In genomic region chr11:9711454-9712307, GRCh38 we compare ENCODE assay signal across 25 cellular contexts. TPM values are rescaled to one million over a fixed set of nuclear protein-coding genes. Genes with fewer than 3 reads are reported as not detected.
DNase-seq lines count a peak whose midpoint lies in the region; ATAC-seq and TF ChIP-seq lines count a peak whose summit lies in the region.
"Had no signal": no experiment of that assay in that cellular context is flagged by ENCODE, and none has a peak within 500 bp of the region (broad histone marks: within the 10 kb centered on the region; RNA-seq: fewer than 3 reads in every experiment).

No MANE protein-coding gene starts in this region.

- no peaks in the 10 kb centered on the region for H3K27me3 Mint-ChIP-seq in WTC11 (ENCODE audit: low read depth)
- no peaks in the 10 kb centered on the region for H3K27me3 Mint-ChIP-seq in activated T-helper 1 cell treated with anti-CD3 and anti-CD28 coated beads, Interleukin-12 subunit alpha, Interleukin-12 subunit beta, Interleukin-2, Interleukin-4 antibody, amounts not matched to agents 30 ng/mL and 10 ng/mL and 1 ng/mL, durations not matched to agents 14 hours and 24 hours and 36 hours (ENCODE audit: insufficient read depth)
- H3K27me3 Mint-ChIP-seq: activated CD4-positive, alpha-beta memory T cell treated with anti-CD3 and anti-CD28 coated beads, Interleukin-2, amount 10 ng/mL, durations not matched to agents 7 days and 5 days; activated naive CD8-positive, alpha-beta T cell treated with anti-CD3 and anti-CD28 coated beads for 36 hours; CD4-positive, CD25-positive, alpha-beta regulatory T cell; natural killer cell treated with Interleukin-12 subunit alpha and Interleukin-12 subunit beta and Interleukin-15 and Interleukin-18, amount 100 ng/mL, for 72 hours had no signal

- no peak overlapping the region for H4K8ac ChIP-seq in mesenchymal stem cell (ENCODE audit: low read length)

- DNase-seq in WTC11 (ENCODE audit: low spot score), result no peak
- no peak for DNase-seq in mesenchymal stem cell
- DNase-seq in thyroid gland, result peak; percentile 44 to 45
- DNase-seq in RPMI8226, result no peak
- no peak for DNase-seq in activated T-helper 1 cell treated with anti-CD3 and anti-CD28 coated beads, Interleukin-12 subunit alpha, Interleukin-12 subunit beta, Interleukin-2, Interleukin-4 antibody, amounts not matched to agents 30 ng/mL and 10 ng/mL and 1 ng/mL, durations not matched to agents 14 hours and 24 hours and 36 hours (ENCODE audit: low spot score)
- no peak for DNase-seq in cardiac septum (ENCODE audit: low spot score)
- DNase-seq: activated CD4-positive, alpha-beta memory T cell treated with anti-CD3 and anti-CD28 coated beads, Interleukin-2, amount 10 ng/mL, durations not matched to agents 7 days and 5 days; activated naive CD8-positive, alpha-beta T cell treated with anti-CD3 and anti-CD28 coated beads for 36 hours; CD4-positive, CD25-positive, alpha-beta regulatory T cell; cerebellar nuclear complex; NCI-H1417 treated with DMSO at 0.1 percent for 48 hours; NCI-H2081 treated with DMSO at 0.1 percent for 48 hours; NCI-H446; NCI-H82; ovary; stimulated activated CD4-positive, alpha-beta T cell treated with anti-CD3 and anti-CD28 coated beads, Interleukin-12 subunit alpha, Interleukin-12 subunit beta, amount 100 ng/mL, for 4 hours; stimulated activated CD4-positive, alpha-beta T cell treated with anti-CD3 and anti-CD28 coated beads, Interleukin-4, amount 100 ng/mL, for 4 hours; T1000 had no signal

- no peak overlapping the region for H2AFZ ChIP-seq in mesenchymal stem cell (ENCODE audit: low read depth, low read length)

- CTCF ChIA-PET in WTC11 (lab: Charles Lee), result no interaction called here

- TF ChIP-seq POLR2A in thyroid gland (IDR thresholded peaks at IDR 0.05), result peak in 1 of 2 donors; percentile 44

- peak overlapping the region; percentile 65 for H2AK5ac ChIP-seq in mesenchymal stem cell (ENCODE audit: low read length, severe bottlenecking)

- intact Hi-C loops in thyroid gland (cut with DNase I), result no loop called here
- intact Hi-C loops in activated T-helper 1 cell treated with anti-CD3 and anti-CD28 coated beads, Interleukin-12 subunit alpha, Interleukin-12 subunit beta, Interleukin-2, Interleukin-4 antibody, amounts not matched to agents 30 ng/mL and 10 ng/mL and 1 ng/mL, durations not matched to agents 14 hours and 24 hours and 36 hours (cut with micrococcal nuclease), result no loop called here
- intact Hi-C loops in cardiac septum (cut with DNase I), result no loop called here

- no peak overlapping the region for H3K4me3 Mint-ChIP-seq in WTC11
- no peak overlapping the region for H3K4me3 Mint-ChIP-seq in activated T-helper 1 cell treated with anti-CD3 and anti-CD28 coated beads, Interleukin-12 subunit alpha, Interleukin-12 subunit beta, Interleukin-2, Interleukin-4 antibody, amounts not matched to agents 30 ng/mL and 10 ng/mL and 1 ng/mL, durations not matched to agents 14 hours and 24 hours and 36 hours
- H3K4me3 Mint-ChIP-seq: activated CD4-positive, alpha-beta memory T cell treated with anti-CD3 and anti-CD28 coated beads, Interleukin-2, amount 10 ng/mL, durations not matched to agents 7 days and 5 days; activated naive CD8-positive, alpha-beta T cell treated with anti-CD3 and anti-CD28 coated beads for 36 hours; CD4-positive, CD25-positive, alpha-beta regulatory T cell; natural killer cell treated with Interleukin-12 subunit alpha and Interleukin-12 subunit beta and Interleukin-15 and Interleukin-18, amount 100 ng/mL, for 72 hours; stimulated activated naive CD8-positive, alpha-beta T cell treated with anti-CD3 and anti-CD28 coated beads, Interleukin-15, Interleukin-2, amounts not matched to agents 100 ng/mL and 50 ng/mL, for 24 hours had no signal

- H3K9me3 Mint-ChIP-seq in WTC11, result peaks cover 4% of the 10 kb centered on the region
- peaks cover 4% of the 10 kb centered on the region for H3K9me3 Mint-ChIP-seq in activated T-helper 1 cell treated with anti-CD3 and anti-CD28 coated beads, Interleukin-12 subunit alpha, Interleukin-12 subunit beta, Interleukin-2, Interleukin-4 antibody, amounts not matched to agents 30 ng/mL and 10 ng/mL and 1 ng/mL, durations not matched to agents 14 hours and 24 hours and 36 hours

- peaks cover 23% of the 10 kb centered on the region for H3K4me1 Mint-ChIP-seq in WTC11
- peaks cover 9% of the 10 kb centered on the region for H3K4me1 Mint-ChIP-seq in activated T-helper 1 cell treated with anti-CD3 and anti-CD28 coated beads, Interleukin-12 subunit alpha, Interleukin-12 subunit beta, Interleukin-2, Interleukin-4 antibody, amounts not matched to agents 30 ng/mL and 10 ng/mL and 1 ng/mL, durations not matched to agents 14 hours and 24 hours and 36 hours (ENCODE audit: low read depth)

- H3K23ac ChIP-seq in mesenchymal stem cell (ENCODE audit: low read length in 2 of 2), result no peak overlapping the region

- no peak overlapping the region for H3K14ac ChIP-seq in mesenchymal stem cell (ENCODE audit: low read length in 2 of 2)

- peak overlapping the region; percentile 62 for H3K27ac Mint-ChIP-seq in WTC11
- H3K27ac Mint-ChIP-seq in activated T-helper 1 cell treated with anti-CD3 and anti-CD28 coated beads, Interleukin-12 subunit alpha, Interleukin-12 subunit beta, Interleukin-2, Interleukin-4 antibody, amounts not matched to agents 30 ng/mL and 10 ng/mL and 1 ng/mL, durations not matched to agents 14 hours and 24 hours and 36 hours, result no peak overlapping the region
- H3K27ac Mint-ChIP-seq: activated CD4-positive, alpha-beta memory T cell treated with anti-CD3 and anti-CD28 coated beads, Interleukin-2, amount 10 ng/mL, durations not matched to agents 7 days and 5 days; activated naive CD8-positive, alpha-beta T cell treated with anti-CD3 and anti-CD28 coated beads for 36 hours; natural killer cell treated with Interleukin-12 subunit alpha and Interleukin-12 subunit beta and Interleukin-15 and Interleukin-18, amount 100 ng/mL, for 72 hours; stimulated activated naive CD8-positive, alpha-beta T cell treated with anti-CD3 and anti-CD28 coated beads, Interleukin-15, Interleukin-2, amounts not matched to agents 100 ng/mL and 50 ng/mL, for 24 hours had no signal

- H3K36me3 Mint-ChIP-seq in WTC11, result peaks cover 30% of the 10 kb centered on the region
- H3K36me3 Mint-ChIP-seq in activated T-helper 1 cell treated with anti-CD3 and anti-CD28 coated beads, Interleukin-12 subunit alpha, Interleukin-12 subunit beta, Interleukin-2, Interleukin-4 antibody, amounts not matched to agents 30 ng/mL and 10 ng/mL and 1 ng/mL, durations not matched to agents 14 hours and 24 hours and 36 hours (ENCODE audit: low read depth), result peaks cover 3% of the 10 kb centered on the region

- H3K27me3 ChIP-seq in HUES64 (ENCODE audit: insufficient read depth, low read length) (no peaks in the 10 kb centered on the region), mesenchymal stem cell (ENCODE audit: control insufficient read depth in 1 of 2, insufficient read depth in 1 of 2, low read length in 2 of 2) (no peaks in the 10 kb centered on the region), thyroid gland (no peaks in the 10 kb centered on the region)
- H3K27me3 ChIP-seq: ascending aorta, ovary, right atrium auricular region, tibial nerve had no signal

- H3K4me1 ChIP-seq in HUES64 (ENCODE audit: insufficient read depth, low read length), result peaks cover 25% of the 10 kb centered on the region
- peaks cover 7% of the 10 kb centered on the region for H3K4me1 ChIP-seq in mesenchymal stem cell (ENCODE audit: control insufficient read depth, insufficient read depth, low read depth, low read length)
- peaks cover 0 to 37% of the 10 kb centered on the region in 2 donors for H3K4me1 ChIP-seq in thyroid gland

- TF ChIP-seq CTCF in WTC11 (IDR thresholded peaks at IDR 0.05) (no peak), thyroid gland (IDR thresholded peaks at IDR 0.05) (peak in 2 of 6 experiments; percentile 5 to 14)

- H3K4me2 ChIP-seq in mesenchymal stem cell (ENCODE audit: low read length, poor library complexity, severe bottlenecking), result no peak overlapping the region

- H3K4me3 ChIP-seq in HUES64 (ENCODE audit: low read length) (no peak overlapping the region), mesenchymal stem cell (ENCODE audit: insufficient read depth in 1 of 2, low read depth in 1 of 2, low read length in 2 of 2) (no peak overlapping the region), thyroid gland (replicated peaks in 1 of 3) (no peak overlapping the region)
- H3K4me3 ChIP-seq: ascending aorta, ovary, right atrium auricular region, tibial nerve had no signal

- H3K9me3 ChIP-seq in HUES64 (ENCODE audit: insufficient read depth, low read depth, low read length), result 0 out of 2 replicates have a peak, but pooled peaks cover 2% of the 10 kb centered on the region
- no peaks in the 10 kb centered on the region for H3K9me3 ChIP-seq in mesenchymal stem cell (ENCODE audit: control insufficient read depth, low read length)
- no peaks in the 10 kb centered on the region for H3K9me3 ChIP-seq in thyroid gland
- H3K9me3 ChIP-seq: ascending aorta, ovary, right atrium auricular region, tibial nerve had no signal

- no peak overlapping the region for H3K9ac ChIP-seq in HUES64 (ENCODE audit: low read depth, low read length)
- no peak overlapping the region for H3K9ac ChIP-seq in mesenchymal stem cell (ENCODE audit: low read length)

- no peak overlapping the region for H2BK5ac ChIP-seq in mesenchymal stem cell (ENCODE audit: low read depth, low read length, poor library complexity, severe bottlenecking)

- H4K91ac ChIP-seq in mesenchymal stem cell (ENCODE audit: low read length), result no peak overlapping the region

- H3K36me3 ChIP-seq in HUES64 (ENCODE audit: insufficient read depth, low read length) (peaks cover 25% of the 10 kb centered on the region), mesenchymal stem cell (ENCODE audit: control insufficient read depth in 1 of 2, insufficient read depth in 2 of 2, low read depth in 1 of 2, low read length in 2 of 2) (peaks cover 8 to 20% of the 10 kb centered on the region in 2 experiments), thyroid gland (peaks cover 0 to 5% of the 10 kb centered on the region in 2 donors)
- H3K36me3 ChIP-seq: ovary had no signal

- peak; percentile 74 for ATAC-seq in WTC11
- ATAC-seq: natural killer cell treated with Interleukin-12 subunit alpha and Interleukin-12 subunit beta and Interleukin-15 and Interleukin-18, amount 100 ng/mL, for 72 hours; Right ventricle myocardium inferior had no signal

- H2BK120ac ChIP-seq in mesenchymal stem cell (ENCODE audit: low read depth, low read length), result no peak overlapping the region

- no peak overlapping the region for H2BK15ac ChIP-seq in mesenchymal stem cell (ENCODE audit: low read depth, poor library complexity, severe bottlenecking)

- H3K18ac ChIP-seq in mesenchymal stem cell (ENCODE audit: low read depth in 1 of 2, low read length in 2 of 2), result no peak overlapping the region

- 71% methylated on average over 7 of the region's 7 CpGs for WGBS in HUES64
- WGBS in mesenchymal stem cell, result 85% methylated on average over 7 of the region's 7 CpGs
- 39 to 54% methylated on average over 7 of the region's 7 CpGs for WGBS in thyroid gland, 2 donors

- no peak overlapping the region for H3K4ac ChIP-seq in mesenchymal stem cell (ENCODE audit: low read depth in 1 of 2, low read length in 2 of 2)

- H3K27ac ChIP-seq in HUES64 (ENCODE audit: low read depth, low read length) (peak overlapping the region; percentile 17; the same call in 1 of the 2 replicates), mesenchymal stem cell (ENCODE audit: low read length, poor library complexity, severe bottlenecking) (no peak overlapping the region), thyroid gland (peak overlapping the region in 2 of 3 donors; percentile 44 to 64)
- H3K27ac ChIP-seq: ascending aorta, ovary, right atrium auricular region had no signal

- POLR2A ChIA-PET in WTC11 (lab: Charles Lee), result no interaction called here

- H3K79me1 ChIP-seq in mesenchymal stem cell (replicated peaks; ENCODE audit: low read length, poor library complexity, severe bottlenecking), result peaks cover 30% of the 10 kb centered on the region

- H2BK12ac ChIP-seq in mesenchymal stem cell (ENCODE audit: low read length in 2 of 2), result no peak overlapping the region

RNA-seq across cellular contexts. Expression of gene SWAP70, which starts 47.8 kb away (rescaled TPM):
- polyA plus RNA-seq in HUES64 (2013, experiment 1 of 2), result 22.5 TPM
- polyA plus RNA-seq in HUES64 (2013, experiment 2 of 2), result 25.7 TPM
- 24.1 to 27.8 TPM (median 27.6 TPM) in 3 replicates for total RNA-seq in WTC11 (2021)
- 22.1 TPM for polyA plus RNA-seq in mesenchymal stem cell (2013, experiment 1 of 2)
- polyA plus RNA-seq in mesenchymal stem cell (2013, experiment 2 of 2), result 22.7 TPM
- total RNA-seq in thyroid gland, result 10 to 100 TPM; 29.7 to 53.6 (median 38.8) TPM
- total RNA-seq in activated T-helper 1 cell treated with anti-CD3 and anti-CD28 coated beads, Interleukin-12 subunit alpha, Interleukin-12 subunit beta, Interleukin-2, Interleukin-4 antibody, amounts not matched to agents 30 ng/mL and 10 ng/mL and 1 ng/mL, durations not matched to agents 14 hours and 24 hours and 36 hours, result 6.3 and 8.5 TPM in 2 replicates
- 27.6 TPM for total RNA-seq in cardiac septum

Comparison
In these comparisons a context has a peak if more than half of its experiments do, and no peak if none do; other contexts are left out.
1. DNase-seq: peak in thyroid gland (2 of 2); none in WTC11 (single experiment), mesenchymal stem cell (single experiment), RPMI8226 (single experiment), activated T-helper 1 cell treated with anti-CD3 and anti-CD28 coated beads, Interleukin-12 subunit alpha, Interleukin-12 subunit beta, Interleukin-2, Interleukin-4 antibody, amounts not matched to agents 30 ng/mL and 10 ng/mL and 1 ng/mL, durations not matched to agents 14 hours and 24 hours and 36 hours (single experiment) and cardiac septum (single experiment).